In genomic region chr6:15153191-15153590, GRCh38 we compare ENCODE assay signal across 24 cellular contexts.
"Had no signal": no experiment of that assay in that cellular context is flagged by ENCODE, and none has a peak within 500 bp of the region (broad histone marks: within the 10 kb centered on the region; RNA-seq: fewer than 3 reads in every experiment).

No MANE protein-coding gene starts in this region.

- H3K4me1 Mint-ChIP-seq: stimulated activated effector memory CD8-positive, alpha-beta T cell treated with anti-CD3 and anti-CD28 coated beads, Interleukin-12 subunit alpha, Interleukin-12 subunit beta, amount 100 ng/mL, for 72 hours had no signal

- ATAC-seq: gastrocnemius medialis; left cardiac atrium; left lung; mucosa of descending colon; naive thymus-derived CD4-positive, alpha-beta T cell; sciatic nerve; stimulated activated effector memory CD8-positive, alpha-beta T cell treated with anti-CD3 and anti-CD28 coated beads, Interleukin-12 subunit alpha, Interleukin-12 subunit beta, amount 100 ng/mL, for 72 hours; stimulated activated naive CD8-positive, alpha-beta T cell treated with anti-CD3 and anti-CD28 coated beads, Interleukin-15, Interleukin-2, amounts not matched to agents 100 U/mL and 50 U/mL, for 24 hours had no signal

- DNase-seq: dorsolateral prefrontal cortex; effector CD4-positive, alpha-beta T cell; gastrocnemius medialis; heart right ventricle; hippocampal formation; left cardiac atrium; left lung; mesenchymal stem cell; mucosa of descending colon; naive thymus-derived CD4-positive, alpha-beta T cell; nucleus accumbens; stimulated activated CD4-positive, alpha-beta T cell treated with anti-CD3 and anti-CD28 coated beads, Interleukin-2, amount 100 ng/mL, for 24 hours; stimulated activated CD4-positive, alpha-beta T cell treated with anti-CD3 and anti-CD28 coated beads, Interleukin-4, amount 100 ng/mL, for 24 hours; stimulated activated naive CD8-positive, alpha-beta T cell treated with anti-CD3 and anti-CD28 coated beads, Interleukin-15, Interleukin-2, amounts not matched to agents 100 U/mL and 50 U/mL, for 24 hours; substantia nigra; testis; tibial artery had no signal

- H3K27ac ChIP-seq: dorsolateral prefrontal cortex, gastrocnemius medialis, heart right ventricle, left lung, prostate gland, right atrium auricular region, testis, tibial artery had no signal

- H3K27ac Mint-ChIP-seq: mesothelial cell of epicardium; naive thymus-derived CD4-positive, alpha-beta T cell; nephron; stimulated activated effector memory CD8-positive, alpha-beta T cell treated with anti-CD3 and anti-CD28 coated beads, Interleukin-12 subunit alpha, Interleukin-12 subunit beta, amount 100 ng/mL, for 72 hours; type B pancreatic cell had no signal

- H3K27me3 Mint-ChIP-seq: naive thymus-derived CD4-positive, alpha-beta T cell; type B pancreatic cell had no signal

- H3K27me3 ChIP-seq: gastrocnemius medialis, heart right ventricle, left lung, right atrium auricular region, testis had no signal

- H3K36me3 Mint-ChIP-seq: mesothelial cell of epicardium; naive thymus-derived CD4-positive, alpha-beta T cell; stimulated activated effector memory CD8-positive, alpha-beta T cell treated with anti-CD3 and anti-CD28 coated beads, Interleukin-12 subunit alpha, Interleukin-12 subunit beta, amount 100 ng/mL, for 72 hours; type B pancreatic cell had no signal

- H3K9me3 Mint-ChIP-seq: mesothelial cell of epicardium; naive thymus-derived CD4-positive, alpha-beta T cell; nephron; stimulated activated effector memory CD8-positive, alpha-beta T cell treated with anti-CD3 and anti-CD28 coated beads, Interleukin-12 subunit alpha, Interleukin-12 subunit beta, amount 100 ng/mL, for 72 hours; type B pancreatic cell had no signal

- H3K4me3 Mint-ChIP-seq: mesothelial cell of epicardium; naive thymus-derived CD4-positive, alpha-beta T cell; nephron; stimulated activated effector memory CD8-positive, alpha-beta T cell treated with anti-CD3 and anti-CD28 coated beads, Interleukin-12 subunit alpha, Interleukin-12 subunit beta, amount 100 ng/mL, for 72 hours; type B pancreatic cell had no signal

- H3K4me3 ChIP-seq: dorsolateral prefrontal cortex, gastrocnemius medialis, heart right ventricle, left lung, mucosa of descending colon, prostate gland, right atrium auricular region, testis, tibial artery had no signal

- H3K36me3 ChIP-seq: gastrocnemius medialis, heart right ventricle, left lung, prostate gland, right atrium auricular region, tibial artery had no signal

- H3K9me3 ChIP-seq: gastrocnemius medialis, heart right ventricle, left lung, mucosa of descending colon, prostate gland, right atrium auricular region, testis, tibial artery had no signal
